Comparison of ENCODE assay signal across 16 cellular contexts in genomic region chr15:61050844-61051569, GRCh38.
DNase-seq lines count a peak whose midpoint lies in the region; TF ChIP-seq lines count a peak whose summit lies in the region.
"Had no signal": no experiment of that assay in that cellular context is flagged by ENCODE, and none has a peak within 500 bp of the region (broad histone marks: within the 10 kb centered on the region; RNA-seq: fewer than 3 reads in every experiment).

No MANE protein-coding gene starts in this region.

- H3K27ac Mint-ChIP-seq in brain (peak overlapping the region in 3 of 5 experiments; percentile 27 to 88 (median 72)), nephron progenitor cell (peak overlapping the region; percentile 70)

- H3K4me1 ChIP-seq in HEK293 (ENCODE audit: control insufficient read depth, insufficient read depth, low read length) = no peaks in the 10 kb centered on the region

- 0 out of 2 replicates have a peak, but pooled peaks have one; percentile 27 for TF ChIP-seq CTCF in HEK293 (tag by site-specific recombination; IDR thresholded peaks at IDR 0.05)
- TF ChIP-seq CTCF in brain (conservative IDR thresholded peaks at IDR 0.05) = no peak
- no peak for TF ChIP-seq CTCF in nephron progenitor cell (IDR thresholded peaks at IDR 0.05)

- H3K36me3 ChIP-seq in HEK293 (ENCODE audit: control insufficient read depth in 2 of 2, insufficient read depth in 1 of 2, low read length in 2 of 2) = no peaks in the 10 kb centered on the region
- H3K36me3 ChIP-seq: SJSA1, thoracic aorta, WERI-Rb-1 had no signal

- no peak overlapping the region for H3K27ac ChIP-seq in HEK293 (ENCODE audit: extremely low read depth, low read depth, low read length)
- H3K27ac ChIP-seq: SJSA1, thoracic aorta, WERI-Rb-1 had no signal

- H3K4me3 Mint-ChIP-seq in brain (peak overlapping the region in 2 of 5 experiments; percentile 22 to 37), nephron progenitor cell (no peak overlapping the region)

- H3K9me3 Mint-ChIP-seq in brain (no peaks in the 10 kb centered on the region), nephron progenitor cell (no peaks in the 10 kb centered on the region)

- H3K36me3 Mint-ChIP-seq in brain (no peaks in the 10 kb centered on the region), nephron progenitor cell (ENCODE audit: low read depth) (peaks cover 4% of the 10 kb centered on the region)

- no peaks in the 10 kb centered on the region for H3K9me3 ChIP-seq in HEK293 (ENCODE audit: control insufficient read depth, insufficient read depth, low read depth, low read length)
- H3K9me3 ChIP-seq: SJSA1, thoracic aorta had no signal

- H3K27me3 Mint-ChIP-seq in brain (peaks cover 3% of the 10 kb centered on the region), nephron progenitor cell (ENCODE audit: low read depth, poor library complexity) (no peaks in the 10 kb centered on the region)

- no peak overlapping the region for H3K4me3 ChIP-seq in HEK293 (ENCODE audit: low read depth, low read length)
- H3K4me3 ChIP-seq: SJSA1 had no signal

- DNase-seq in Daoy (ENCODE audit: low read depth) = peak; percentile 50
- no peak for DNase-seq in nephron progenitor cell
- no peak for DNase-seq in globus pallidus (ENCODE audit: low spot score)
- DNase-seq in NCI-H748 (lab: John Stamatoyannopoulos, UW; ENCODE audit: unreplicated experiment) = no peak
- DNase-seq in NCI-H524 treated with DMSO at 0.1 percent for 48 hours (lab: John Stamatoyannopoulos, UW) = no peak
- DNase-seq in T-helper 9 cell = no peak
- DNase-seq: activated naive CD4-positive, alpha-beta T cell treated with Interleukin-2 at 50 U/mL for 16 hours; DMS79; effector CD4-positive, alpha-beta T cell; NCI-H2081 treated with DMSO at 0.1 percent for 48 hours; NCI-H748 treated with DMSO at 0.1 percent for 48 hours had no signal

- POLR2A ChIA-PET in HEK293 (lab: Yijun Ruan, JAX) = no interaction called here

- CTCF ChIA-PET in HEK293 (lab: Yijun Ruan, JAX) = interaction anchor here (0.5 to 2.9 kb wide), 5 partner anchors 9 to 464 kb away, joined by 3 to 12 read pairs (median 3); no protein-coding TSS in a partner anchor

- H3K4me1 Mint-ChIP-seq in brain (peaks cover 40% of the 10 kb centered on the region), nephron progenitor cell (peaks cover 68% of the 10 kb centered on the region)

TF ChIP-seq in HEK293, 187 proteins besides CTCF, POLR2A, EP300 and RAD21:
- TF ChIP-seq ZNF660 (tag by site-specific recombination; IDR thresholded peaks at IDR 0.05) (no peak), ZNF26 (tag by site-specific recombination; IDR thresholded peaks at IDR 0.05) (no peak), ZNF585B (tag by site-specific recombination; IDR thresholded peaks at IDR 0.05) (no peak), ATF2 (tag by site-specific recombination; IDR thresholded peaks at IDR 0.05; ENCODE audit: low read depth) (no peak), ZBTB49 (tag by site-specific recombination; IDR thresholded peaks at IDR 0.05; ENCODE audit: low read depth) (no peak), ZNF138 (tag by site-specific recombination; IDR thresholded peaks at IDR 0.05; ENCODE audit: borderline replicate concordance) (no peak)
TF ChIP-seq in HEK293: peak in this region for 0.
